8 cellular contexts compared by ENCODE assay signal in genomic region chrX:12975999-12976558, GRCh38. TPM values are rescaled to one million over a fixed set of nuclear protein-coding genes. Genes with fewer than 3 reads are reported as not detected.
A peak's percentile ranks its signal among the peaks of the same experiment; 100 is the strongest.
DNase-seq lines count a peak whose midpoint lies in the region; ATAC-seq and TF ChIP-seq lines count a peak whose summit lies in the region.

No MANE protein-coding gene starts in this region.

- H3K27ac ChIP-seq in BLaER1 treated with 17β-estradiol and CSF1 and Interleukin-3, amounts not matched to agents 10 nM and 100 nM: peak overlapping the region; percentile 94 to 99 (median 98)
- H3K27ac ChIP-seq in cingulate gyrus (ENCODE audit: low read depth, low read length) (peak overlapping the region; percentile 98), stomach smooth muscle (ENCODE audit: low read length) (peak overlapping the region; percentile 90)

- peak overlapping the region; percentile 71 to 83 (median 78) for H3K4me3 ChIP-seq in BLaER1 treated with 17β-estradiol and CSF1 and Interleukin-3, amounts not matched to agents 10 nM and 100 nM
- H3K4me3 ChIP-seq in stomach smooth muscle (ENCODE audit: low read length in 2 of 2): peak overlapping the region; percentile 86 to 93

- H4K20me1 ChIP-seq in BLaER1 treated with 17β-estradiol and CSF1 and Interleukin-3, amounts not matched to agents 10 nM and 100 nM: peaks cover 7 to 22% (median 10%) of the 10 kb centered on the region in 11 experiments; a peak in 14 of 22 replicates

- H3K36me3 ChIP-seq in BLaER1 treated with 17β-estradiol and CSF1 and Interleukin-3, amounts not matched to agents 10 nM and 100 nM: peaks cover 2 to 26% (median 19%) of the 10 kb centered on the region in 11 experiments; a peak in 17 of 22 replicates
- H3K36me3 ChIP-seq in stomach smooth muscle (ENCODE audit: control insufficient read depth in 2 of 2, insufficient read depth in 2 of 2, low read length in 2 of 2): no peaks in the 10 kb centered on the region

- DNase-seq in HT1080 (ENCODE audit: low read depth): peak; percentile 48
- DNase-seq in left kidney (ENCODE audit: low read depth, low spot score): peak; percentile 87
- DNase-seq in SHP77 treated with DMSO at 0.1 percent for 48 hours (lab: John Stamatoyannopoulos, UW): no peak
- no peak for DNase-seq in inferior parietal cortex (ENCODE audit: extremely low spot score)

- H3K9me3 ChIP-seq in BLaER1 treated with 17β-estradiol and CSF1 and Interleukin-3, amounts not matched to agents 10 nM and 100 nM (replicated peaks in 1 of 11): peaks cover 0 to 14% (median 13%) of the 10 kb centered on the region in 11 experiments; a peak in 18 of 22 replicates
- H3K9me3 ChIP-seq in stomach smooth muscle (ENCODE audit: control insufficient read depth in 2 of 2, low read length in 2 of 2): no peaks in the 10 kb centered on the region

- peaks cover 0 to 31% (median 0%) of the 10 kb centered on the region in 11 experiments; a peak in 5 of 22 replicates for H3K27me3 ChIP-seq in BLaER1 treated with 17β-estradiol and CSF1 and Interleukin-3, amounts not matched to agents 10 nM and 100 nM
- H3K27me3 ChIP-seq in stomach smooth muscle (ENCODE audit: control insufficient read depth in 1 of 2, insufficient read depth in 2 of 2, low read length in 2 of 2): peaks cover 0 to 4% of the 10 kb centered on the region in 2 donors

- peak overlapping the region; percentile 93 to 99 (median 98) for H3K9ac ChIP-seq in BLaER1 treated with 17β-estradiol and CSF1 and Interleukin-3, amounts not matched to agents 10 nM and 100 nM
- peak overlapping the region; percentile 93 to 97 for H3K9ac ChIP-seq in stomach smooth muscle (ENCODE audit: low read length in 2 of 2)

- H3K4me2 ChIP-seq in BLaER1 treated with 17β-estradiol and CSF1 and Interleukin-3, amounts not matched to agents 10 nM and 100 nM: no peak overlapping the region; a peak in 1 of 22 replicates

- ATAC-seq in SK-N-SH treated with all-trans-retinoic acid at 6 μM for 48 hours: peak; percentile 1; the same call in 2 of the 3 replicates

- peaks cover 50 to 68% (median 60%) of the 10 kb centered on the region in 10 experiments for H3K4me1 ChIP-seq in BLaER1 treated with 17β-estradiol and CSF1 and Interleukin-3, amounts not matched to agents 10 nM and 100 nM
- peaks cover 15% of the 10 kb centered on the region for H3K4me1 ChIP-seq in stomach smooth muscle (ENCODE audit: control insufficient read depth, insufficient read depth, low read length)

TF ChIP-seq in SK-N-SH treated with all-trans-retinoic acid at 6 μM for 48 hours, 23 proteins besides CTCF, POLR2A, EP300 and RAD21:
- no peak for TF ChIP-seq RARB (CRISPR knock-in tag; IDR thresholded peaks at IDR 0.05)
- TF ChIP-seq TCF4 (CRISPR knock-in tag; IDR thresholded peaks at IDR 0.05; ENCODE audit: borderline replicate concordance): no peak
- TF ChIP-seq ZC3H10 (CRISPR knock-in tag; IDR thresholded peaks at IDR 0.05): no peak
- no peak for TF ChIP-seq ESRRG (CRISPR knock-in tag; IDR thresholded peaks at IDR 0.05)
- TF ChIP-seq CREB5 (CRISPR knock-in tag; IDR thresholded peaks at IDR 0.05; ENCODE audit: low read depth): no peak
- no peak for TF ChIP-seq TSHZ2 (CRISPR knock-in tag; IDR thresholded peaks at IDR 0.05)
- no peak for TF ChIP-seq TOX (CRISPR knock-in tag; IDR thresholded peaks at IDR 0.05; ENCODE audit: borderline replicate concordance)
- TF ChIP-seq ZNF8 (CRISPR knock-in tag; IDR thresholded peaks at IDR 0.05): no peak

RNA-seq across cellular contexts. Expression of gene TMSB4X, which starts 1.2 kb away (rescaled TPM):
- total RNA-seq in HT1080 (2014; rRNA removed; shearing (Covaris generic)): 12.1 and 20.4 TPM in 2 replicates
- polyA plus RNA-seq in HT1080 (2015; cell fraction: cytosol; rRNA removed): 13.1 and 18.7 TPM in 2 replicates
- polyA plus RNA-seq in HT1080 (2015; cell fraction: nucleus; rRNA removed): 3.2 and 12.4 TPM in 2 replicates

Comparison
In these comparisons a context has a peak if more than half of its experiments do, and no peak if none do; other contexts are left out.
1. DNase-seq: peak in HT1080 (single experiment) and left kidney (single experiment); none in SHP77 treated with DMSO at 0.1 percent for 48 hours (single experiment) and inferior parietal cortex (single experiment).
2. Peak in every context shown above with its lines, with median percentiles within 50 percentile points of each other: H3K27ac ChIP-seq.